ENCODE assay signal across 22 cellular contexts in the genomic region with DNA sequence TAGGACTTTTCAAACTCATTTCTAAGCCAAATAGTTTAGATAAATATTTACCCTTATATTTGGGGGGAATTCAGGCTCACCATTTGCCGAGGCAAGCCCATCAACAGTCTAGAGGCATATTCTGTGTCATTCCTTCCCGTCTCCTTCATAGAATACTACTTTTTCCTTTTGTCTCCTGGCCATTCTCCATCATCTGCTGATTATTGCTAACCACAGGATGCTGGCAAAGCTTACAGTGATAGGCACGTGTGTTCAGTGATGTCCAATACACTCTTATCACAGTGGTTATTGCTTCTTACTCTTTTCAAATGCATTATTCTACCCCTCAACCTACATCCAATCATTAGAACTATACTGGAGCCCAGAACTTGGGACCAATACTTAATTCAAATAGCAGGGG. TPM values are rescaled to one million over a fixed set of nuclear protein-coding genes. Genes with fewer than 3 reads are reported as not detected.
DNase-seq lines count a peak whose midpoint lies in the region; ATAC-seq, FAIRE-seq and TF ChIP-seq lines count a peak whose summit lies in the region.
"Had no signal": no experiment of that assay in that cellular context is flagged by ENCODE, and none has a peak within 500 bp of the region (broad histone marks: within the 10 kb centered on the region; RNA-seq: fewer than 3 reads in every experiment).

No MANE protein-coding gene starts in this region.

- no peak for TF ChIP-seq CTCF in astrocyte (IDR thresholded peaks at IDR 0.05; ENCODE audit: insufficient read depth, low read depth, low read length)
- TF ChIP-seq CTCF in fibroblast of mammary gland (conservative IDR thresholded peaks at IDR 0.05; ENCODE audit: control insufficient read depth, insufficient read depth, low read depth, low read length): no peak
- no peak for TF ChIP-seq CTCF in keratinocyte (optimal IDR thresholded peaks at IDR 0.05 in 1 of 3, IDR thresholded peaks at IDR 0.05 in 1 of 3, conservative IDR thresholded peaks at IDR 0.05 in 1 of 3; ENCODE audit: extremely low read depth in 1 of 3, insufficient read depth in 2 of 3, low read length in 3 of 3)

- H3K36me3 ChIP-seq in astrocyte (ENCODE audit: insufficient read depth, low read length) (no peaks in the 10 kb centered on the region), keratinocyte (ENCODE audit: control insufficient read depth in 2 of 2, extremely low read depth in 1 of 2, insufficient read depth in 2 of 2, low read length in 2 of 2) (peaks cover 2 to 4% of the 10 kb centered on the region in 2 experiments)

- H2AFZ ChIP-seq in astrocyte (ENCODE audit: low read depth, low read length) (no peak overlapping the region), keratinocyte (ENCODE audit: control insufficient read depth, low read length) (no peak overlapping the region)
- H2AFZ ChIP-seq: GM23338 had no signal

- H3K9me1 ChIP-seq in keratinocyte (ENCODE audit: control insufficient read depth, extremely low read depth, insufficient read depth, low read length): no peaks in the 10 kb centered on the region

- no peaks in the 10 kb centered on the region for H3K79me2 ChIP-seq in astrocyte (ENCODE audit: insufficient read depth, low read length)
- H3K79me2 ChIP-seq in keratinocyte (ENCODE audit: control insufficient read depth, insufficient read depth, low read length): no peaks in the 10 kb centered on the region

- FAIRE-seq in astrocyte (lab: Jason Lieb, UNC) (no peak), keratinocyte (lab: Jason Lieb, UNC) (peak; percentile 34)
- FAIRE-seq: A204.1, D721Med, G401.6, GM12891, HepG2, HTR-8/SVneo had no signal

- H3K4me3 ChIP-seq in astrocyte (ENCODE audit: insufficient read depth, low read depth, low read length) (no peak overlapping the region), fibroblast of mammary gland (ENCODE audit: control insufficient read depth, low read depth, low read length) (no peak overlapping the region), keratinocyte (ENCODE audit: control insufficient read depth in 2 of 3, extremely low read depth in 1 of 3, insufficient read depth in 2 of 3, low read depth in 1 of 3, low read length in 3 of 3) (no peak overlapping the region)
- H3K4me3 ChIP-seq: GM23338 had no signal

- no peaks in the 10 kb centered on the region for H3K27me3 Mint-ChIP-seq in astrocyte (ENCODE audit: low read depth, unreplicated experiment)

- H3K9ac ChIP-seq in astrocyte (ENCODE audit: low read length) (no peak overlapping the region), keratinocyte (ENCODE audit: control insufficient read depth, extremely low read depth, insufficient read depth, low read length) (no peak overlapping the region)

- no peak for ATAC-seq in HG02840 (IDR thresholded peaks at IDR 0.05; ENCODE audit: low FRiP score, unreplicated experiment)
- ATAC-seq: CD8-positive, alpha-beta T cell; GM23338; HepG2 had no signal

- no peaks in the 10 kb centered on the region for H4K20me1 ChIP-seq in astrocyte (ENCODE audit: insufficient read depth, low read length)
- H4K20me1 ChIP-seq in keratinocyte (ENCODE audit: control insufficient read depth, extremely low read depth, insufficient read depth, low read length): no peaks in the 10 kb centered on the region

- H3K9me3 ChIP-seq in astrocyte (ENCODE audit: insufficient read depth, low read depth, low read length) (no peaks in the 10 kb centered on the region), keratinocyte (ENCODE audit: control insufficient read depth, low read depth, low read length) (no peaks in the 10 kb centered on the region)

- DNase-seq in NCI-H226: peak; percentile 41
- peak; percentile 75 for DNase-seq in astrocyte (ENCODE audit: low read depth)
- DNase-seq in fibroblast of mammary gland (ENCODE audit: low read depth): peak; percentile 62
- DNase-seq in keratinocyte (ENCODE audit: low read depth, low spot score): no peak
- no peak for DNase-seq in NCI-H1694 treated with DMSO at 0.1 percent for 48 hours (lab: John Stamatoyannopoulos, UW)
- DNase-seq in AG08396 (ENCODE audit: low spot score): no peak
- no peak for DNase-seq in activated CD4-positive, alpha-beta T cell treated with anti-CD3 and anti-CD28 coated beads, Interleukin-2, amount 50 U/mL, for 1 hour
- DNase-seq: CD8-positive, alpha-beta T cell; COR-L47; DMS153; DMS79 treated with DMSO at 0.1 percent for 48 hours; EL; H7 had no signal

- H3K4me2 ChIP-seq in astrocyte (ENCODE audit: low read length) (no peak overlapping the region), keratinocyte (ENCODE audit: control insufficient read depth, extremely low read depth, insufficient read depth, low read depth, low read length) (no peak overlapping the region)
- H3K4me2 ChIP-seq: GM23338 had no signal

- H3K27ac ChIP-seq in astrocyte (ENCODE audit: low read depth, low read length): no peak overlapping the region
- no peak overlapping the region for H3K27ac ChIP-seq in keratinocyte (ENCODE audit: control insufficient read depth, insufficient read depth, low read length)

- H3K4me1 ChIP-seq in astrocyte (ENCODE audit: insufficient read depth, low read length) (peaks cover 24% of the 10 kb centered on the region), keratinocyte (ENCODE audit: control insufficient read depth, extremely low read depth, insufficient read depth, low read length) (peaks cover 29% of the 10 kb centered on the region)

- no peak overlapping the region for H3K4me3 Mint-ChIP-seq in astrocyte (ENCODE audit: unreplicated experiment)
- H3K4me3 Mint-ChIP-seq: CD14-positive monocyte; CD8-positive, alpha-beta T cell; GM23338 had no signal

- H3K27me3 ChIP-seq in astrocyte (ENCODE audit: insufficient read depth, low read length): no peaks in the 10 kb centered on the region
- H3K27me3 ChIP-seq in keratinocyte (ENCODE audit: control insufficient read depth, extremely low read depth, insufficient read depth, low read length): no peaks in the 10 kb centered on the region

- H3K27ac Mint-ChIP-seq in astrocyte (ENCODE audit: unreplicated experiment): no peak overlapping the region
- H3K27ac Mint-ChIP-seq: CD14-positive monocyte; CD8-positive, alpha-beta T cell; GM23338 had no signal

- H3K36me3 Mint-ChIP-seq in astrocyte (ENCODE audit: low read depth, unreplicated experiment): peaks cover 10% of the 10 kb centered on the region
- H3K36me3 Mint-ChIP-seq: CD14-positive monocyte had no signal

- peaks cover 8% of the 10 kb centered on the region for H3K9me3 Mint-ChIP-seq in astrocyte (ENCODE audit: unreplicated experiment)
- H3K9me3 Mint-ChIP-seq: CD14-positive monocyte had no signal

- dilution Hi-C loops in keratinocyte (cut with MboI; ENCODE audit: extremely low pct_ligation_motif_present, low sequenced_read_pairs): no loop called here

- H3K4me1 Mint-ChIP-seq in astrocyte (ENCODE audit: low read depth, unreplicated experiment): peaks cover 38% of the 10 kb centered on the region
- H3K4me1 Mint-ChIP-seq: CD14-positive monocyte had no signal

RNA-seq across cellular contexts. Expression of a gene that starts 51.2 kb away (rescaled TPM):
- 9.3 and 11.4 TPM in 2 replicates for total RNA-seq in astrocyte
- 5.9 to 10.9 TPM (median 9.8 TPM) in 3 replicates for polyA plus RNA-seq in keratinocyte
- 2.6 TPM for polyA plus RNA-seq in keratinocyte (2011; ENCODE audit: low read depth)
- 10.5 and 14.0 TPM in 2 replicates for polyA plus RNA-seq in keratinocyte (2011; cell fraction: cytosol; rRNA removed)
- polyA plus RNA-seq in keratinocyte (2011; cell fraction: nucleus; rRNA removed): 9.5 and 10.5 TPM in 2 replicates
- 2.2 and 9.5 TPM in 2 replicates for polyA plus RNA-seq in keratinocyte (2012; ENCODE audit: low replicate concordance)
- 4.2 to 14.5 TPM (median 5.5 TPM) in 3 replicates for polyA minus RNA-seq in keratinocyte
- 3.1 TPM for polyA minus RNA-seq in keratinocyte (2011; cell fraction: cytosol; rRNA and poly(A)+ RNA removed)
- 16.5 and 29.0 TPM in 2 replicates for polyA minus RNA-seq in keratinocyte (2011; cell fraction: nucleus; rRNA and poly(A)+ RNA removed)

Comparison
In these comparisons a context has a peak if more than half of its experiments do, and no peak if none do; other contexts are left out.
1. DNase-seq: peak in NCI-H226 (single experiment), astrocyte (single experiment) and fibroblast of mammary gland (single experiment); none in keratinocyte (single experiment), NCI-H1694 treated with DMSO at 0.1 percent for 48 hours (single experiment), AG08396 (single experiment) and activated CD4-positive, alpha-beta T cell treated with anti-CD3 and anti-CD28 coated beads, Interleukin-2, amount 50 U/mL, for 1 hour (single experiment).